ENCODE assay signal across 17 cellular contexts in genomic region chr4:101417046-101417445, GRCh38.
A peak's percentile ranks its signal among the peaks of the same experiment; 100 is the strongest.
DNase-seq lines count a peak whose midpoint lies in the region; ATAC-seq and TF ChIP-seq lines count a peak whose summit lies in the region.
"Had no signal": no experiment of that assay in that cellular context is flagged by ENCODE, and none has a peak within 500 bp of the region (broad histone marks: within the 10 kb centered on the region; RNA-seq: fewer than 3 reads in every experiment).

No MANE protein-coding gene starts in this region.

- ATAC-seq in activated CD8-positive, alpha-beta memory T cell treated with anti-CD3 and anti-CD28 coated beads, Interleukin-2, amount 10 ng/mL, durations not matched to agents 7 days and 5 days = no peak
- ATAC-seq in natural killer cell = no peak
- no peak for ATAC-seq in natural killer cell treated with Interleukin-12 subunit alpha and Interleukin-12 subunit beta and Interleukin-15 and Interleukin-18, amount 100 ng/mL, for 72 hours
- peak; percentile 72 for ATAC-seq in WTC11
- ATAC-seq: GM12878, Right ventricle myocardium inferior had no signal

- peaks cover 2% of the 10 kb centered on the region for H3K27me3 Mint-ChIP-seq in activated CD8-positive, alpha-beta memory T cell treated with anti-CD3 and anti-CD28 coated beads, Interleukin-2, amount 10 ng/mL, durations not matched to agents 7 days and 5 days
- H3K27me3 Mint-ChIP-seq in natural killer cell (ENCODE audit: low read depth in 2 of 2) = peaks cover 0 to 7% of the 10 kb centered on the region in 2 donors
- H3K27me3 Mint-ChIP-seq in natural killer cell treated with Interleukin-12 subunit alpha and Interleukin-12 subunit beta and Interleukin-15 and Interleukin-18, amount 100 ng/mL, for 72 hours = no peaks in the 10 kb centered on the region
- no peaks in the 10 kb centered on the region for H3K27me3 Mint-ChIP-seq in WTC11 (ENCODE audit: low read depth)

- TF ChIP-seq CTCF in natural killer cell (IDR thresholded peaks at IDR 0.05) (no peak), WTC11 (IDR thresholded peaks at IDR 0.05) (no peak)

- POLR2A ChIA-PET in WTC11 (lab: Charles Lee) = no interaction called here

- H3K36me3 Mint-ChIP-seq in activated CD8-positive, alpha-beta memory T cell treated with anti-CD3 and anti-CD28 coated beads, Interleukin-2, amount 10 ng/mL, durations not matched to agents 7 days and 5 days = peaks cover 30% of the 10 kb centered on the region
- H3K36me3 Mint-ChIP-seq in natural killer cell (no peaks in the 10 kb centered on the region), WTC11 (no peaks in the 10 kb centered on the region)
- peaks cover 4% of the 10 kb centered on the region for H3K36me3 Mint-ChIP-seq in natural killer cell treated with Interleukin-12 subunit alpha and Interleukin-12 subunit beta and Interleukin-15 and Interleukin-18, amount 100 ng/mL, for 72 hours

- H3K4me1 Mint-ChIP-seq in activated CD8-positive, alpha-beta memory T cell treated with anti-CD3 and anti-CD28 coated beads, Interleukin-2, amount 10 ng/mL, durations not matched to agents 7 days and 5 days = peaks cover 58% of the 10 kb centered on the region
- H3K4me1 Mint-ChIP-seq in natural killer cell (peaks cover 59 to 60% of the 10 kb centered on the region in 2 donors), WTC11 (peaks cover 26% of the 10 kb centered on the region)
- H3K4me1 Mint-ChIP-seq in natural killer cell treated with Interleukin-12 subunit alpha and Interleukin-12 subunit beta and Interleukin-15 and Interleukin-18, amount 100 ng/mL, for 72 hours (ENCODE audit: low read depth in 2 of 2) = peaks cover 50 to 54% of the 10 kb centered on the region in 2 donors

- H3K9me3 Mint-ChIP-seq in activated CD8-positive, alpha-beta memory T cell treated with anti-CD3 and anti-CD28 coated beads, Interleukin-2, amount 10 ng/mL, durations not matched to agents 7 days and 5 days (ENCODE audit: low read depth) = no peaks in the 10 kb centered on the region
- H3K9me3 Mint-ChIP-seq in natural killer cell (no peaks in the 10 kb centered on the region), WTC11 (peaks cover 4% of the 10 kb centered on the region)
- no peaks in the 10 kb centered on the region for H3K9me3 Mint-ChIP-seq in natural killer cell treated with Interleukin-12 subunit alpha and Interleukin-12 subunit beta and Interleukin-15 and Interleukin-18, amount 100 ng/mL, for 72 hours

- no peak overlapping the region for H3K27ac Mint-ChIP-seq in activated CD8-positive, alpha-beta memory T cell treated with anti-CD3 and anti-CD28 coated beads, Interleukin-2, amount 10 ng/mL, durations not matched to agents 7 days and 5 days
- no peak overlapping the region for H3K27ac Mint-ChIP-seq in natural killer cell
- no peak overlapping the region for H3K27ac Mint-ChIP-seq in natural killer cell treated with Interleukin-12 subunit alpha and Interleukin-12 subunit beta and Interleukin-15 and Interleukin-18, amount 100 ng/mL, for 72 hours
- H3K27ac Mint-ChIP-seq in WTC11 = no peak overlapping the region

- CTCF ChIA-PET in activated CD8-positive, alpha-beta memory T cell treated with anti-CD3 and anti-CD28 coated beads, Interleukin-2, amount 10 ng/mL, durations not matched to agents 7 days and 5 days (lab: Charles Lee) = interaction anchor here (1.5 to 2.2 kb wide), 2 partner anchors 17 to 70 kb away, joined by 5 to 7 read pairs; partner anchors contain the start of gene PPP3CA
- CTCF ChIA-PET in WTC11 (lab: Charles Lee) = no interaction called here

- no peak overlapping the region for H3K4me3 Mint-ChIP-seq in activated CD8-positive, alpha-beta memory T cell treated with anti-CD3 and anti-CD28 coated beads, Interleukin-2, amount 10 ng/mL, durations not matched to agents 7 days and 5 days
- peak overlapping the region; percentile 42 for H3K4me3 Mint-ChIP-seq in natural killer cell
- no peak overlapping the region for H3K4me3 Mint-ChIP-seq in natural killer cell treated with Interleukin-12 subunit alpha and Interleukin-12 subunit beta and Interleukin-15 and Interleukin-18, amount 100 ng/mL, for 72 hours
- H3K4me3 Mint-ChIP-seq in WTC11 = no peak overlapping the region

- intact Hi-C loops in natural killer cell (cut with micrococcal nuclease) = loop anchor here (5.0 to 10.0 kb wide), 5 partner anchors 70 to 395 kb away; partner anchors contain the start of gene PPP3CA

- peak; percentile 57 for DNase-seq in activated CD8-positive, alpha-beta memory T cell treated with anti-CD3 and anti-CD28 coated beads for 24 hours
- DNase-seq in activated CD8-positive, alpha-beta memory T cell treated with anti-CD3 and anti-CD28 coated beads, Interleukin-2, amount 10 ng/mL, durations not matched to agents 7 days and 5 days = no peak
- no peak for DNase-seq in natural killer cell
- DNase-seq in natural killer cell treated with Interleukin-12 subunit alpha and Interleukin-12 subunit beta and Interleukin-15 and Interleukin-18, amount 100 ng/mL, for 72 hours (ENCODE audit: low spot score) = no peak
- peak; percentile 28 for DNase-seq in WTC11 (ENCODE audit: low spot score)
- no peak for DNase-seq in effector CD8-positive, alpha-beta T cell (lab: John Stamatoyannopoulos, UW)
- no peak for DNase-seq in HPDE6-E6E7 (ENCODE audit: extremely low spot score)
- DNase-seq in COR-L47 (lab: John Stamatoyannopoulos, UW) = no peak
- DNase-seq: AML-193, DMS 273 treated with DMSO at 0.1 percent for 48 hours, DMS79 treated with DMSO at 0.1 percent for 48 hours, Kasumi-1, NCI-H1694, NCI-H2081, NCI-H526 had no signal

TF ChIP-seq in WTC11, 78 proteins besides CTCF, POLR2A, EP300 and RAD21:
- TF ChIP-seq FOXJ3 (CRISPR knock-in tag; IDR thresholded peaks at IDR 0.05; ENCODE audit: borderline replicate concordance) (no peak), ZBTB21 (CRISPR knock-in tag; IDR thresholded peaks at IDR 0.05; ENCODE audit: borderline replicate concordance) (no peak), SMAD3 (CRISPR knock-in tag; IDR thresholded peaks at IDR 0.05; ENCODE audit: borderline replicate concordance) (no peak), ZNF138 (CRISPR knock-in tag; conservative IDR thresholded peaks at IDR 0.05) (no peak), MLX (CRISPR knock-in tag; IDR thresholded peaks at IDR 0.05) (no peak), AFF4 (CRISPR knock-in tag; IDR thresholded peaks at IDR 0.05; ENCODE audit: borderline replicate concordance) (no peak), RELA (CRISPR knock-in tag; IDR thresholded peaks at IDR 0.05; ENCODE audit: borderline replicate concordance) (no peak), MYBL2 (CRISPR knock-in tag; IDR thresholded peaks at IDR 0.05) (no peak)
- TF ChIP-seq, protein P1, sequence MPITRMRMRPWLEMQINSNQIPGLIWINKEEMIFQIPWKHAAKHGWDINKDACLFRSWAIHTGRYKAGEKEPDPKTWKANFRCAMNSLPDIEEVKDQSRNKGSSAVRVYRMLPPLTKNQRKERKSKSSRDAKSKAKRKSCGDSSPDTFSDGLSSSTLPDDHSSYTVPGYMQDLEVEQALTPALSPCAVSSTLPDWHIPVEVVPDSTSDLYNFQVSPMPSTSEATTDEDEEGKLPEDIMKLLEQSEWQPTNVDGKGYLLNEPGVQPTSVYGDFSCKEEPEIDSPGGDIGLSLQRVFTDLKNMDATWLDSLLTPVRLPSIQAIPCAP (CRISPR knock-in tag; IDR thresholded peaks at IDR 0.05) = no peak
- TF ChIP-seq, protein P2, sequence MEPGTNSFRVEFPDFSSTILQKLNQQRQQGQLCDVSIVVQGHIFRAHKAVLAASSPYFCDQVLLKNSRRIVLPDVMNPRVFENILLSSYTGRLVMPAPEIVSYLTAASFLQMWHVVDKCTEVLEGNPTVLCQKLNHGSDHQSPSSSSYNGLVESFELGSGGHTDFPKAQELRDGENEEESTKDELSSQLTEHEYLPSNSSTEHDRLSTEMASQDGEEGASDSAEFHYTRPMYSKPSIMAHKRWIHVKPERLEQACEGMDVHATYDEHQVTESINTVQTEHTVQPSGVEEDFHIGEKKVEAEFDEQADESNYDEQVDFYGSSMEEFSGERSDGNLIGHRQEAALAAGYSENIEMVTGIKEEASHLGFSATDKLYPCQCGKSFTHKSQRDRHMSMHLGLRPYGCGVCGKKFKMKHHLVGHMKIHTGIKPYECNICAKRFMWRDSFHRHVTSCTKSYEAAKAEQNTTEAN (CRISPR knock-in tag; IDR thresholded peaks at IDR 0.05) = no peak

Comparison
In these comparisons a context has a peak if more than half of its experiments do, and no peak if none do; other contexts are left out.
1. DNase-seq: peak in activated CD8-positive, alpha-beta memory T cell treated with anti-CD3 and anti-CD28 coated beads for 24 hours (single experiment) and WTC11 (single experiment); none in activated CD8-positive, alpha-beta memory T cell treated with anti-CD3 and anti-CD28 coated beads, Interleukin-2, amount 10 ng/mL, durations not matched to agents 7 days and 5 days (single experiment), natural killer cell (single experiment), natural killer cell treated with Interleukin-12 subunit alpha and Interleukin-12 subunit beta and Interleukin-15 and Interleukin-18, amount 100 ng/mL, for 72 hours (single experiment), effector CD8-positive, alpha-beta T cell (single experiment), HPDE6-E6E7 (single experiment) and COR-L47 (single experiment).